Comparison of ENCODE assay signal across 1 cellular context in genomic region chr4:1031956-1032795, GRCh38.
TF ChIP-seq lines count a peak whose summit lies in the region.

No MANE protein-coding gene starts in this region.

TF ChIP-seq in GM23338, 12 proteins besides CTCF, POLR2A, EP300 and RAD21 (continued from another document):
- TF ChIP-seq ZNF462 (CRISPR knock-in tag; IDR thresholded peaks at IDR 0.05) (no peak), CREB1 (CRISPR knock-in tag; IDR thresholded peaks at IDR 0.05; ENCODE audit: low read depth) (no peak)
